ENCODE assay signal across 21 cellular contexts in genomic region chr5:149667827-149668122, GRCh38.
DNase-seq lines count a peak whose midpoint lies in the region; ATAC-seq and TF ChIP-seq lines count a peak whose summit lies in the region.
"Had no signal": no experiment of that assay in that cellular context is flagged by ENCODE, and none has a peak within 500 bp of the region (broad histone marks: within the 10 kb centered on the region; RNA-seq: fewer than 3 reads in every experiment).

No MANE protein-coding gene starts in this region.

- no peaks in the 10 kb centered on the region for H3K79me2 ChIP-seq in MM.1S (ENCODE audit: low read length)

- H2AFZ ChIP-seq in MM.1S (ENCODE audit: low read length) = peak overlapping the region; percentile 25

- H3K9me2 ChIP-seq in MM.1S (replicated peaks; ENCODE audit: insufficient read depth, low read length) = no peaks in the 10 kb centered on the region

- H3K27ac ChIP-seq in left ventricle myocardium inferior (replicated peaks) (peak overlapping the region; percentile 68), MM.1S (ENCODE audit: low read length) (no peak overlapping the region), colonic mucosa (no peak overlapping the region), transverse colon (peak overlapping the region in 1 of 4 donors; percentile 70)
- H3K27ac ChIP-seq: BLaER1, epithelial cell of prostate, suprapubic skin, uterus had no signal

- intact Hi-C loops in left ventricle myocardium inferior (cut with micrococcal nuclease) (loop anchor here (2.0 kb wide), 1 partner anchor 161 kb away; no protein-coding TSS in a partner anchor), Right ventricle myocardium inferior (cut with DNase I) (loop anchor here (1.0 to 2.0 kb wide), 2 partner anchors 63 to 158 kb away; partner anchors contain the start of gene PPARGC1B), colonic mucosa (cut with DNase I) (no loop called here), transverse colon (cut with DNase I; ENCODE audit: low total_unique reads) (no loop called here)

- 73 to 88% methylated on average over 4 of the region's 4 CpGs for WGBS in transverse colon (ENCODE audit: low coverage in 1 of 2), 2 donors

- peak overlapping the region; percentile 12; the same call in 1 of the 2 replicates for H3K4me2 ChIP-seq in MM.1S (ENCODE audit: low read depth, low read length)
- H3K4me2 ChIP-seq: BLaER1, smooth muscle cell had no signal

- H3K9ac ChIP-seq in MM.1S (ENCODE audit: low read length) (no peak overlapping the region), colonic mucosa (ENCODE audit: low read depth in 2 of 2, low read length in 2 of 2) (no peak overlapping the region)
- H3K9ac ChIP-seq: BLaER1 had no signal

- in situ Hi-C loops in transverse colon (cut with MboI; ENCODE audit: low pct_ligation_motif_present in 1 of 4, low pct_unique_long_range_greater_than_20kb in 1 of 4, low sequenced_read_pairs in 3 of 4) = loop anchor here in 2 of 4 donors (10.0 kb wide), 2 partner anchors 157 to 167 kb away; no protein-coding TSS in a partner anchor

- no peaks in the 10 kb centered on the region for H4K20me1 ChIP-seq in MM.1S (ENCODE audit: insufficient read depth, low read length)
- H4K20me1 ChIP-seq: BLaER1 had no signal

- H3K36me3 ChIP-seq in left ventricle myocardium inferior (no peaks in the 10 kb centered on the region), MM.1S (replicated peaks; ENCODE audit: insufficient read depth, low read length) (no peaks in the 10 kb centered on the region), colonic mucosa (no peaks in the 10 kb centered on the region), transverse colon (no peaks in the 10 kb centered on the region)
- H3K36me3 ChIP-seq: BLaER1, heart right ventricle, suprapubic skin, uterus had no signal

- H3F3A ChIP-seq in MM.1S (ENCODE audit: insufficient read depth, low read length) = no peaks in the 10 kb centered on the region

- TF ChIP-seq POLR2A in transverse colon (IDR thresholded peaks at IDR 0.05) = no peak

- no peaks in the 10 kb centered on the region for H3K27me3 ChIP-seq in left ventricle myocardium inferior (ENCODE audit: low read depth)
- no peaks in the 10 kb centered on the region for H3K27me3 ChIP-seq in MM.1S (replicated peaks; ENCODE audit: insufficient read depth, low read length)
- H3K27me3 ChIP-seq in colonic mucosa = no peaks in the 10 kb centered on the region
- H3K27me3 ChIP-seq in transverse colon = no peaks in the 10 kb centered on the region
- H3K27me3 ChIP-seq: BLaER1, heart right ventricle, suprapubic skin, uterus had no signal

- DNase-seq in left ventricle myocardium inferior = no peak
- no peak for DNase-seq in Right ventricle myocardium inferior (ENCODE audit: missing footprints)
- DNase-seq in MM.1S = no peak
- no peak for DNase-seq in colonic mucosa
- no peak for DNase-seq in transverse colon
- DNase-seq in activated CD8-positive, alpha-beta memory T cell treated with anti-CD3 and anti-CD28 coated beads, Interleukin-2, amount 50 U/mL, for 4 hours = no peak
- DNase-seq in glomerular visceral epithelial cell (ENCODE audit: extremely low spot score) = no peak
- DNase-seq: activated B cell treated with CpG ODN at 0.5 μM for 24 hours; activated naive CD8-positive, alpha-beta T cell treated with anti-CD3 and anti-CD28 coated beads, Interleukin-2, amount 10 ng/mL, durations not matched to agents 7 days and 5 days; caudate nucleus; NCI-H1048; NCI-H1694 treated with DMSO at 0.1 percent for 48 hours; NCI-H524; uterus had no signal

- TF ChIP-seq CTCF in left ventricle myocardium inferior (IDR thresholded peaks at IDR 0.05; ENCODE audit: borderline replicate concordance) = peak; percentile 7
- peak; percentile 1 for TF ChIP-seq CTCF in MM.1S (IDR thresholded peaks at IDR 0.05; ENCODE audit: low read length)
- peak; percentile 39 for TF ChIP-seq CTCF in colonic mucosa (IDR thresholded peaks at IDR 0.05)
- TF ChIP-seq CTCF in transverse colon (IDR thresholded peaks at IDR 0.05) = peak in 4 of 5 experiments; percentile 8 to 39 (median 18)

- H3K4me1 ChIP-seq in left ventricle myocardium inferior = peaks cover 48% of the 10 kb centered on the region
- no peaks in the 10 kb centered on the region for H3K4me1 ChIP-seq in MM.1S (ENCODE audit: low read length)
- peaks cover 4% of the 10 kb centered on the region for H3K4me1 ChIP-seq in colonic mucosa
- H3K4me1 ChIP-seq in transverse colon = peaks cover 15 to 43% (median 25%) of the 10 kb centered on the region in 4 donors
- H3K4me1 ChIP-seq: BLaER1, suprapubic skin, uterus had no signal

- ATAC-seq in Right ventricle myocardium inferior = no peak
- ATAC-seq in GM19397 (IDR thresholded peaks at IDR 0.05; ENCODE audit: unreplicated experiment) = no peak
- ATAC-seq: stimulated activated effector memory CD8-positive, alpha-beta T cell treated with anti-CD3 and anti-CD28 coated beads, Interleukin-12 subunit alpha, Interleukin-12 subunit beta, amount 100 ng/mL, for 72 hours had no signal

- H3K4me3 ChIP-seq in left ventricle myocardium inferior (no peak overlapping the region), MM.1S (ENCODE audit: low read length) (no peak overlapping the region), colonic mucosa (no peak overlapping the region), transverse colon (no peak overlapping the region)
- H3K4me3 ChIP-seq: BLaER1, heart right ventricle, smooth muscle cell, suprapubic skin, uterus had no signal

- TF ChIP-seq EP300 in transverse colon (IDR thresholded peaks at IDR 0.05; ENCODE audit: low read depth) = no peak

- H3K9me3 ChIP-seq in left ventricle myocardium inferior (replicated peaks) (peaks cover 12% of the 10 kb centered on the region), MM.1S (replicated peaks; ENCODE audit: insufficient read depth, low read length) (no peaks in the 10 kb centered on the region), colonic mucosa (no peaks in the 10 kb centered on the region), transverse colon (peaks cover 0 to 4% of the 10 kb centered on the region in 2 donors)
- H3K9me3 ChIP-seq: suprapubic skin had no signal

Comparison
In these comparisons a context has a peak if more than half of its experiments do, and no peak if none do; other contexts are left out.
1. intact Hi-C loops: an anchor here in left ventricle myocardium inferior (2.0 kb wide) and Right ventricle myocardium inferior (1.0 to 2.0 kb wide); none called in colonic mucosa and transverse colon.